ENCODE assay signal across 1 cellular context in the genomic region with DNA sequence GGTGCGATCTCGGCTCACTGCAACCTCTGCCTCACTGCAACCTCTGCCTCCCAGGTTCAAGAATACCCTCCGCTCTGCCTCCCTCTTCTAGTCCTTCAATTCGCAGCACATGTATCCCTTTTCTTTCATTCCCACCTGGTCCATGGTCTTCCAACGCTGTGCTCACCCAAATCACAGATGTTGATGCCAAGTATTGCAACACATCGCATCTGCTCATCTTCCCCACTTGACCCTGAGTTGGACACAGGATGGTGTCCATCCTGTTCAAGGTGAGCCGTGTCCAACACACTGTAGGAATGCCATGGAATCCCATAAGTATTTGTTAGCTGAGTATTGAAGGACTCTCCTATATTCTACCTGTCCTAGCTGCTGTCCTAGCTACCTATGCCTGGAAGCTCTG.
TF ChIP-seq lines count a peak whose summit lies in the region.

No MANE protein-coding gene starts in this region.

TF ChIP-seq in H1, 55 proteins besides CTCF, POLR2A, EP300 and RAD21:
- TF ChIP-seq CHD1 (IDR thresholded peaks at IDR 0.05; ENCODE audit: low read depth, low read length) (no peak), ASH2L (IDR thresholded peaks at IDR 0.05; ENCODE audit: low read length) (no peak), RNF2 (IDR thresholded peaks at IDR 0.05; ENCODE audit: borderline replicate concordance, low read depth, low read length, missing control alignments, poor library complexity, severe bottlenecking) (no peak), POU5F1 (IDR thresholded peaks at IDR 0.05; ENCODE audit: low read depth, low read length) (no peak), TAF7 (optimal IDR thresholded peaks at IDR 0.05; ENCODE audit: borderline replicate concordance, low read depth, low read length) (no peak), SP2 (IDR thresholded peaks at IDR 0.05; ENCODE audit: low read length) (no peak), POLR2AphosphoS5 (IDR thresholded peaks at IDR 0.05; ENCODE audit: low read depth, low read length) (no peak), YY1 (IDR thresholded peaks at IDR 0.05; ENCODE audit: low read depth, low read length) (no peak), BRCA1 (IDR thresholded peaks at IDR 0.05; ENCODE audit: low read depth, low read length) (no peak), KDM1A (IDR thresholded peaks at IDR 0.05; ENCODE audit: borderline replicate concordance, low read length) (no peak), SIN3A (conservative IDR thresholded peaks at IDR 0.05 in 1 of 2, IDR thresholded peaks at IDR 0.05 in 1 of 2; ENCODE audit: low read depth in 1 of 2, low read length in 2 of 2) (no peak), BACH1 (IDR thresholded peaks at IDR 0.05; ENCODE audit: low read length) (no peak), HDAC6 (IDR thresholded peaks at IDR 0.05; ENCODE audit: low read depth, low read length) (no peak), CHD2 (IDR thresholded peaks at IDR 0.05; ENCODE audit: low read length) (no peak), TEAD4 (IDR thresholded peaks at IDR 0.05; ENCODE audit: low read depth, low read length) (no peak), SUZ12 (IDR thresholded peaks at IDR 0.05; ENCODE audit: low read length) (no peak), JUND (IDR thresholded peaks at IDR 0.05; ENCODE audit: low read length) (no peak)
- TF ChIP-seq, protein P1, sequence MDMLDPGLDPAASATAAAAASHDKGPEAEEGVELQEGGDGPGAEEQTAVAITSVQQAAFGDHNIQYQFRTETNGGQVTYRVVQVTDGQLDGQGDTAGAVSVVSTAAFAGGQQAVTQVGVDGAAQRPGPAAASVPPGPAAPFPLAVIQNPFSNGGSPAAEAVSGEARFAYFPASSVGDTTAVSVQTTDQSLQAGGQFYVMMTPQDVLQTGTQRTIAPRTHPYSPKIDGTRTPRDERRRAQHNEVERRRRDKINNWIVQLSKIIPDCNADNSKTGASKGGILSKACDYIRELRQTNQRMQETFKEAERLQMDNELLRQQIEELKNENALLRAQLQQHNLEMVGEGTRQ (IDR thresholded peaks at IDR 0.05; ENCODE audit: low read length), result no peak
